In genomic region chr16:2884041-2884451, GRCh38 we compare ENCODE assay signal across 8 cellular contexts. TPM values are rescaled to one million over a fixed set of nuclear protein-coding genes. Genes with fewer than 3 reads are reported as not detected.
DNase-seq lines count a peak whose midpoint lies in the region; ATAC-seq, FAIRE-seq and TF ChIP-seq lines count a peak whose summit lies in the region.

No MANE protein-coding gene starts in this region.

- H3K27me3 ChIP-seq in HepG2 (ENCODE audit: control insufficient read depth in 1 of 2, insufficient read depth in 2 of 2, low read length in 2 of 2): no peaks in the 10 kb centered on the region
- H3K27me3 ChIP-seq in transverse colon: no peaks in the 10 kb centered on the region

- no peak for DNase-seq in activated T-cell treated with anti-CD3 and anti-CD28 coated beads, Interleukin-2, amount 50 U/mL, for 4 hours
- DNase-seq in activated T-cell treated with anti-CD3 and anti-CD28 coated beads for 4 hours: no peak
- no peak for DNase-seq in HepG2 (ENCODE audit: low spot score)
- DNase-seq in transverse colon: no peak
- DNase-seq in NCI-H226: no peak

- H2AFZ ChIP-seq in HepG2 (ENCODE audit: low read length): no peak overlapping the region

- no peaks in the 10 kb centered on the region for H3K36me3 ChIP-seq in HepG2 (replicated peaks in 1 of 2; ENCODE audit: control insufficient read depth in 1 of 2, insufficient read depth in 2 of 2, low read length in 2 of 2)
- no peaks in the 10 kb centered on the region for H3K36me3 ChIP-seq in transverse colon

- TF ChIP-seq CTCF in HepG2 (CRISPR knock-in tag; IDR thresholded peaks at IDR 0.05) (no peak), transverse colon (IDR thresholded peaks at IDR 0.05) (no peak)

- H3K9me3 ChIP-seq in HepG2 (ENCODE audit: low read length) (no peaks in the 10 kb centered on the region), transverse colon (no peaks in the 10 kb centered on the region)

- no peak for ATAC-seq in activated T-cell treated with anti-CD3 and anti-CD28 coated beads, Interleukin-2, amount 50 U/mL, for 4 hours
- ATAC-seq in HepG2 (no peak), HG03095 (IDR thresholded peaks at IDR 0.05; ENCODE audit: unreplicated experiment) (no peak), HG03280 (IDR thresholded peaks at IDR 0.05; ENCODE audit: unreplicated experiment) (no peak)

- no TSS peak for BruUV-seq in HepG2 (replicated peaks; lab: Mats Ljungman, UMichigan)

- CTCF ChIA-PET in HepG2 (lab: Yijun Ruan, JAX; ENCODE audit: low intra/inter-chr PET ratio, low total read pairs): no interaction called here

- peak overlapping the region; percentile 91 for H3K9ac ChIP-seq in HepG2 (ENCODE audit: insufficient read depth, low read depth, low read length)

- no peaks in the 10 kb centered on the region for H3K27me3 Mint-ChIP-seq in activated T-cell treated with anti-CD3 and anti-CD28 coated beads, Interleukin-2, amount 50 U/mL, for 4 hours (ENCODE audit: low read depth)
- no peaks in the 10 kb centered on the region for H3K27me3 Mint-ChIP-seq in activated naive CD8-positive, alpha-beta T cell

- no peak for TF ChIP-seq POLR2A in HepG2 (IDR thresholded peaks at IDR 0.05; ENCODE audit: insufficient read depth in 1 of 2, low read depth in 2 of 2, low read length in 2 of 2)
- TF ChIP-seq POLR2A in transverse colon (IDR thresholded peaks at IDR 0.05): no peak

- H3K79me2 ChIP-seq in HepG2 (ENCODE audit: insufficient read depth, low read length): peaks cover 8% of the 10 kb centered on the region

- H3K4me3 Mint-ChIP-seq in activated T-cell treated with anti-CD3 and anti-CD28 coated beads, Interleukin-2, amount 50 U/mL, for 4 hours: peak overlapping the region; percentile 84
- H3K4me3 Mint-ChIP-seq in activated naive CD8-positive, alpha-beta T cell: peak overlapping the region; percentile 87

- peak overlapping the region; percentile 79 for H3K4me2 ChIP-seq in HepG2 (ENCODE audit: low read depth, low read length)

- peaks cover 13% of the 10 kb centered on the region for H3K4me1 Mint-ChIP-seq in activated T-cell treated with anti-CD3 and anti-CD28 coated beads, Interleukin-2, amount 50 U/mL, for 4 hours (ENCODE audit: low read depth)
- peaks cover 13% of the 10 kb centered on the region for H3K4me1 Mint-ChIP-seq in activated naive CD8-positive, alpha-beta T cell (ENCODE audit: low read depth)

- FAIRE-seq in HepG2 (lab: Jason Lieb, UNC): no peak

- H3K4me3 ChIP-seq in HepG2 (replicated peaks in 1 of 3; ENCODE audit: insufficient read depth in 1 of 3, low read depth in 2 of 3, low read length in 3 of 3) (peak overlapping the region; percentile 86 to 95 (median 94)), transverse colon (peak overlapping the region; percentile 62 to 89 (median 79))

- no peaks in the 10 kb centered on the region for H3K36me3 Mint-ChIP-seq in activated T-cell treated with anti-CD3 and anti-CD28 coated beads, Interleukin-2, amount 50 U/mL, for 4 hours (ENCODE audit: insufficient read depth)
- H3K36me3 Mint-ChIP-seq in activated naive CD8-positive, alpha-beta T cell: no peaks in the 10 kb centered on the region

- TF ChIP-seq EP300 in HepG2 (IDR thresholded peaks at IDR 0.05; ENCODE audit: low read depth in 2 of 2, low read length in 2 of 2): no peak
- TF ChIP-seq EP300 in HepG2 (CRISPR knock-in tag; IDR thresholded peaks at IDR 0.05; ENCODE audit: borderline replicate concordance): no peak
- TF ChIP-seq EP300 in transverse colon (IDR thresholded peaks at IDR 0.05; ENCODE audit: low read depth): no peak

- H3K9me3 Mint-ChIP-seq in activated T-cell treated with anti-CD3 and anti-CD28 coated beads, Interleukin-2, amount 50 U/mL, for 4 hours: no peaks in the 10 kb centered on the region
- H3K9me3 Mint-ChIP-seq in activated naive CD8-positive, alpha-beta T cell (ENCODE audit: low read depth): no peaks in the 10 kb centered on the region

- TF ChIP-seq RAD21 in HepG2 (CRISPR knock-in tag; IDR thresholded peaks at IDR 0.05): no peak

- POLR2A ChIA-PET in HepG2 (lab: Yijun Ruan, JAX): interaction anchor here (1.4 to 3.4 kb wide), 8 partner anchors 8 to 131 kb away, joined by 5 to 96 read pairs (median 20); partner anchors contain the start of genes FLYWCH1 and SRRM2

- peaks cover 9% of the 10 kb centered on the region for H3K4me1 ChIP-seq in HepG2 (ENCODE audit: insufficient read depth, low read length)
- H3K4me1 ChIP-seq in transverse colon: peaks cover 5 to 14% (median 10%) of the 10 kb centered on the region in 4 donors

- H3K27ac Mint-ChIP-seq in activated naive CD8-positive, alpha-beta T cell: peak overlapping the region; percentile 82

- in situ Hi-C loops in HepG2 (cut with HindIII; ENCODE audit: extremely low pct_ligation_motif_present, low pct_unique_long_range_greater_than_20kb) (no loop called here), transverse colon (cut with MboI; ENCODE audit: low pct_ligation_motif_present in 1 of 4, low pct_unique_long_range_greater_than_20kb in 1 of 4, low sequenced_read_pairs in 3 of 4) (no loop called here)

- 20% methylated on average over 14 of the region's 18 CpGs for WGBS in HepG2 (ENCODE audit: low lambda C conversion rate)
- 61 to 64% methylated on average over 13 to 18 of the region's 18 CpGs for whole genome bisulfite sequencing in transverse colon (ENCODE audit: low coverage in 1 of 2), 2 donors

- H3K27ac ChIP-seq in HepG2 (ENCODE audit: extremely low read length, insufficient read depth, low read length): peak overlapping the region; percentile 76
- H3K27ac ChIP-seq in transverse colon: peak overlapping the region; percentile 96 to 100 (median 97)

- intact Hi-C loops in HepG2 (cut with micrococcal nuclease; ENCODE audit: unreplicated experiment): no loop called here
- intact Hi-C loops in transverse colon (cut with DNase I; ENCODE audit: low total_unique reads): no loop called here

- no peaks in the 10 kb centered on the region for H4K20me1 ChIP-seq in HepG2 (ENCODE audit: insufficient read depth, low read length)

RNA-seq across cellular contexts. Expression of gene FLYWCH2, which starts 1.0 kb away (rescaled TPM):
- 10 to 100 TPM; 25.7 to 28.7 (median 28.5) TPM for total RNA-seq in activated T-cell treated with anti-CD3 and anti-CD28 coated beads, Interleukin-2, amount 50 U/mL, for 4 hours
- 19.8 and 20.2 TPM in 2 replicates for total RNA-seq in HepG2 (2016; rRNA removed; fragmentation: Illumina TruSeq; extraction: Trizol)
- total RNA-seq in HepG2 (2016; cell fraction: cytosol; rRNA removed; fragmentation: Illumina TruSeq; extraction: Trizol; ENCODE audit: low read depth): 13.2 and 27.5 TPM in 2 replicates
- total RNA-seq in HepG2 (2016; cell fraction: insoluble cytoplasmic fraction; rRNA removed; fragmentation: Illumina TruSeq; extraction: Trizol): 17.6 and 22.1 TPM in 2 replicates
- 15.1 and 28.9 TPM in 2 replicates for total RNA-seq in HepG2 (2016; cell fraction: membrane; rRNA removed; fragmentation: Illumina TruSeq; extraction: Trizol)
- 7.3 and 8.3 TPM in 2 replicates for total RNA-seq in HepG2 (2016; cell fraction: nucleus; rRNA removed; fragmentation: Illumina TruSeq; extraction: Trizol)
- 16.9 and 17.3 TPM in 2 replicates for polyA plus RNA-seq in HepG2 (2011; rRNA removed)
- polyA plus RNA-seq in HepG2 (2011; cell fraction: cytosol; rRNA removed): 20.3 and 34.0 TPM in 2 replicates
- polyA plus RNA-seq in HepG2 (2011; cell fraction: nucleus; rRNA removed): 18.3 and 20.0 TPM in 2 replicates
- polyA plus RNA-seq in HepG2 (2012): 10.2 and 14.8 TPM in 2 replicates
- polyA plus RNA-seq in HepG2 (2016; cell fraction: cytosol; fragmentation: Illumina TruSeq; extraction: Trizol; ENCODE audit: low read depth): 15.2 and 26.7 TPM in 2 replicates
- 21.6 and 24.2 TPM in 2 replicates for polyA plus RNA-seq in HepG2 (2016; cell fraction: insoluble cytoplasmic fraction; fragmentation: Illumina TruSeq; extraction: Trizol; ENCODE audit: low read depth)
- 15.5 and 29.2 TPM in 2 replicates for polyA plus RNA-seq in HepG2 (2016; cell fraction: membrane; fragmentation: Illumina TruSeq; extraction: Trizol; ENCODE audit: low read depth)
- 16.2 and 16.3 TPM in 2 replicates for polyA plus RNA-seq in HepG2 (2016; cell fraction: nucleus; fragmentation: Illumina TruSeq; extraction: Trizol; ENCODE audit: insufficient read depth, low read depth)
- polyA minus RNA-seq in HepG2 (2011; rRNA and poly(A)+ RNA removed; ENCODE audit: low replicate concordance): 9.8 and 35.9 TPM in 2 replicates
- 10.9 and 11.7 TPM in 2 replicates for polyA minus RNA-seq in HepG2 (2011; cell fraction: cytosol; rRNA and poly(A)+ RNA removed)
- polyA minus RNA-seq in HepG2 (2011; cell fraction: nucleus; rRNA and poly(A)+ RNA removed): 4.0 and 4.9 TPM in 2 replicates
- 10 to 100 TPM; 35.0 to 74.4 (median 50.9) TPM for total RNA-seq in transverse colon

RNA-seq across cellular contexts. Expression of gene PRSS22, which starts 26.1 kb away (rescaled TPM):
- total RNA-seq in activated T-cell treated with anti-CD3 and anti-CD28 coated beads, Interleukin-2, amount 50 U/mL, for 4 hours: under 1 TPM in 1 of 3 donors, not detected in 2; 0.37 TPM
- total RNA-seq in HepG2 (2016; rRNA removed; fragmentation: Illumina TruSeq; extraction: Trizol) (0.24 TPM in 1 of 2 replicates, not detected in the other), transverse colon (10 to 100 TPM in 1 of 4 donors, 1 to 10 TPM in 1, not detected in 2; 2.5 to 11.2 TPM)
- not detected in 2 replicates for total RNA-seq in HepG2 (2016; cell fraction: cytosol; rRNA removed; fragmentation: Illumina TruSeq; extraction: Trizol; ENCODE audit: low read depth)
- 0.15 TPM in 1 of 2 replicates, not detected in the other for total RNA-seq in HepG2 (2016; cell fraction: insoluble cytoplasmic fraction; rRNA removed; fragmentation: Illumina TruSeq; extraction: Trizol)
- not detected in 2 replicates for total RNA-seq in HepG2 (2016; cell fraction: membrane; rRNA removed; fragmentation: Illumina TruSeq; extraction: Trizol)
- not detected in 2 replicates for total RNA-seq in HepG2 (2016; cell fraction: nucleus; rRNA removed; fragmentation: Illumina TruSeq; extraction: Trizol)
- 0.24 and 0.32 TPM in 2 replicates for polyA plus RNA-seq in HepG2 (2011; rRNA removed)
- 0.26 and 0.27 TPM in 2 replicates for polyA plus RNA-seq in HepG2 (2011; cell fraction: cytosol; rRNA removed)
- polyA plus RNA-seq in HepG2 (2011; cell fraction: nucleus; rRNA removed): 0.87 and 0.88 TPM in 2 replicates
- polyA plus RNA-seq in HepG2 (2012): not detected in 2 replicates
- not detected in 2 replicates for polyA plus RNA-seq in HepG2 (2016; cell fraction: cytosol; fragmentation: Illumina TruSeq; extraction: Trizol; ENCODE audit: low read depth)
- not detected in 2 replicates for polyA plus RNA-seq in HepG2 (2016; cell fraction: insoluble cytoplasmic fraction; fragmentation: Illumina TruSeq; extraction: Trizol; ENCODE audit: low read depth)
- polyA plus RNA-seq in HepG2 (2016; cell fraction: membrane; fragmentation: Illumina TruSeq; extraction: Trizol; ENCODE audit: low read depth): not detected in 2 replicates
- 0.57 TPM in 1 of 2 replicates, not detected in the other for polyA plus RNA-seq in HepG2 (2016; cell fraction: nucleus; fragmentation: Illumina TruSeq; extraction: Trizol; ENCODE audit: insufficient read depth, low read depth)
- 0.42 and 1.0 TPM in 2 replicates for polyA minus RNA-seq in HepG2 (2011; rRNA and poly(A)+ RNA removed; ENCODE audit: low replicate concordance)
- polyA minus RNA-seq in HepG2 (2011; cell fraction: cytosol; rRNA and poly(A)+ RNA removed): not detected in 2 replicates
- not detected in 2 replicates for polyA minus RNA-seq in HepG2 (2011; cell fraction: nucleus; rRNA and poly(A)+ RNA removed)

RNA-seq across cellular contexts. Expression of gene FLYWCH1, which starts 27.7 kb away (rescaled TPM):
- 10 to 100 TPM; 39.8 to 47.9 (median 46.8) TPM for total RNA-seq in activated T-cell treated with anti-CD3 and anti-CD28 coated beads, Interleukin-2, amount 50 U/mL, for 4 hours
- total RNA-seq in HepG2 (2016; rRNA removed; fragmentation: Illumina TruSeq; extraction: Trizol) (9.9 and 12.4 TPM in 2 replicates), transverse colon (10 to 100 TPM; 29.1 to 59.1 (median 34.6) TPM)
- total RNA-seq in HepG2 (2016; cell fraction: cytosol; rRNA removed; fragmentation: Illumina TruSeq; extraction: Trizol; ENCODE audit: low read depth): 2.1 and 2.4 TPM in 2 replicates
- 7.4 and 12.0 TPM in 2 replicates for total RNA-seq in HepG2 (2016; cell fraction: insoluble cytoplasmic fraction; rRNA removed; fragmentation: Illumina TruSeq; extraction: Trizol)
- total RNA-seq in HepG2 (2016; cell fraction: membrane; rRNA removed; fragmentation: Illumina TruSeq; extraction: Trizol): 5.7 and 6.7 TPM in 2 replicates
- total RNA-seq in HepG2 (2016; cell fraction: nucleus; rRNA removed; fragmentation: Illumina TruSeq; extraction: Trizol): 7.5 and 8.9 TPM in 2 replicates
- 7.3 and 11.3 TPM in 2 replicates for polyA plus RNA-seq in HepG2 (2011; rRNA removed)
- 7.4 and 13.0 TPM in 2 replicates for polyA plus RNA-seq in HepG2 (2011; cell fraction: cytosol; rRNA removed)
- polyA plus RNA-seq in HepG2 (2011; cell fraction: nucleus; rRNA removed): 19.4 and 20.7 TPM in 2 replicates
- polyA plus RNA-seq in HepG2 (2012): 4.8 and 9.8 TPM in 2 replicates
- 1.4 and 1.7 TPM in 2 replicates for polyA plus RNA-seq in HepG2 (2016; cell fraction: cytosol; fragmentation: Illumina TruSeq; extraction: Trizol; ENCODE audit: low read depth)
- polyA plus RNA-seq in HepG2 (2016; cell fraction: insoluble cytoplasmic fraction; fragmentation: Illumina TruSeq; extraction: Trizol; ENCODE audit: low read depth): 9.4 and 11.6 TPM in 2 replicates
- 5.2 and 5.3 TPM in 2 replicates for polyA plus RNA-seq in HepG2 (2016; cell fraction: membrane; fragmentation: Illumina TruSeq; extraction: Trizol; ENCODE audit: low read depth)
- polyA plus RNA-seq in HepG2 (2016; cell fraction: nucleus; fragmentation: Illumina TruSeq; extraction: Trizol; ENCODE audit: insufficient read depth, low read depth): 18.2 and 22.5 TPM in 2 replicates
- 19.9 and 35.0 TPM in 2 replicates for polyA minus RNA-seq in HepG2 (2011; rRNA and poly(A)+ RNA removed; ENCODE audit: low replicate concordance)
- 6.9 and 10.6 TPM in 2 replicates for polyA minus RNA-seq in HepG2 (2011; cell fraction: cytosol; rRNA and poly(A)+ RNA removed)
- 6.5 and 7.6 TPM in 2 replicates for polyA minus RNA-seq in HepG2 (2011; cell fraction: nucleus; rRNA and poly(A)+ RNA removed)

RNA-seq across cellular contexts. Expression of gene ZG16B, which starts 53.9 kb away (rescaled TPM):
- under 1 TPM in 1 of 3 donors, not detected in 2; 0.33 TPM for total RNA-seq in activated T-cell treated with anti-CD3 and anti-CD28 coated beads, Interleukin-2, amount 50 U/mL, for 4 hours
- total RNA-seq in HepG2 (2016; rRNA removed; fragmentation: Illumina TruSeq; extraction: Trizol) (1.5 and 1.8 TPM in 2 replicates), transverse colon (10 to 100 TPM in 2 of 4 donors, 1 to 10 TPM in 1, not detected in 1; 5.2 to 28.3 (median 15.9) TPM)
- total RNA-seq in HepG2 (2016; cell fraction: cytosol; rRNA removed; fragmentation: Illumina TruSeq; extraction: Trizol; ENCODE audit: low read depth): 0.97 and 1.4 TPM in 2 replicates
- total RNA-seq in HepG2 (2016; cell fraction: insoluble cytoplasmic fraction; rRNA removed; fragmentation: Illumina TruSeq; extraction: Trizol): 0.97 and 1.7 TPM in 2 replicates
- 2.0 and 2.2 TPM in 2 replicates for total RNA-seq in HepG2 (2016; cell fraction: membrane; rRNA removed; fragmentation: Illumina TruSeq; extraction: Trizol)
- total RNA-seq in HepG2 (2016; cell fraction: nucleus; rRNA removed; fragmentation: Illumina TruSeq; extraction: Trizol): 1.4 and 1.9 TPM in 2 replicates
- polyA plus RNA-seq in HepG2 (2011; rRNA removed): 11.3 and 14.3 TPM in 2 replicates
- 12.2 and 13.9 TPM in 2 replicates for polyA plus RNA-seq in HepG2 (2011; cell fraction: cytosol; rRNA removed)
- polyA plus RNA-seq in HepG2 (2011; cell fraction: nucleus; rRNA removed): 8.9 and 18.3 TPM in 2 replicates
- polyA plus RNA-seq in HepG2 (2012): 13.3 and 13.8 TPM in 2 replicates
- polyA plus RNA-seq in HepG2 (2016; cell fraction: cytosol; fragmentation: Illumina TruSeq; extraction: Trizol; ENCODE audit: low read depth): 1.0 and 1.1 TPM in 2 replicates
- 0.84 and 1.1 TPM in 2 replicates for polyA plus RNA-seq in HepG2 (2016; cell fraction: insoluble cytoplasmic fraction; fragmentation: Illumina TruSeq; extraction: Trizol; ENCODE audit: low read depth)
- polyA plus RNA-seq in HepG2 (2016; cell fraction: membrane; fragmentation: Illumina TruSeq; extraction: Trizol; ENCODE audit: low read depth): 1.4 TPM in 2 replicates
- 2.4 and 4.4 TPM in 2 replicates for polyA plus RNA-seq in HepG2 (2016; cell fraction: nucleus; fragmentation: Illumina TruSeq; extraction: Trizol; ENCODE audit: insufficient read depth, low read depth)
- 4.8 and 6.8 TPM in 2 replicates for polyA minus RNA-seq in HepG2 (2011; rRNA and poly(A)+ RNA removed; ENCODE audit: low replicate concordance)
- 2.6 and 3.3 TPM in 2 replicates for polyA minus RNA-seq in HepG2 (2011; cell fraction: cytosol; rRNA and poly(A)+ RNA removed)
- 5.4 and 9.0 TPM in 2 replicates for polyA minus RNA-seq in HepG2 (2011; cell fraction: nucleus; rRNA and poly(A)+ RNA removed)
